11 cellular contexts compared by ENCODE assay signal in genomic region chr1:39508857-39509305, GRCh38. TPM values are rescaled to one million over a fixed set of nuclear protein-coding genes. Genes with fewer than 3 reads are reported as not detected.
DNase-seq lines count a peak whose midpoint lies in the region; ATAC-seq, FAIRE-seq and TF ChIP-seq lines count a peak whose summit lies in the region.
"Had no signal": no experiment of that assay in that cellular context is flagged by ENCODE, and none has a peak within 500 bp of the region (broad histone marks: within the 10 kb centered on the region; RNA-seq: fewer than 3 reads in every experiment).

No MANE protein-coding gene starts in this region.

- H3K79me2 ChIP-seq in PC-3 (ENCODE audit: low read length), result no peaks in the 10 kb centered on the region

- H3K4me3 ChIP-seq in PC-3 (ENCODE audit: low read length) (no peak overlapping the region), lung (no peak overlapping the region), small intestine (ENCODE audit: low read depth in 1 of 2, low read length in 2 of 2) (no peak overlapping the region), Peyer's patch (no peak overlapping the region)
- H3K4me3 ChIP-seq: colonic mucosa had no signal

- intact Hi-C loops in PC-3 (cut with micrococcal nuclease), result no loop called here

- no peaks in the 10 kb centered on the region for H3K9me2 ChIP-seq in PC-3 (replicated peaks; ENCODE audit: low read length)

- CTCF ChIA-PET in PC-3 (lab: Charles Lee), result no interaction called here

- no peaks in the 10 kb centered on the region for H3K27me3 ChIP-seq in PC-3 (ENCODE audit: low read length)
- no peaks in the 10 kb centered on the region for H3K27me3 ChIP-seq in lung (ENCODE audit: control insufficient read depth, insufficient read depth)
- no peaks in the 10 kb centered on the region for H3K27me3 ChIP-seq in small intestine (ENCODE audit: control insufficient read depth in 2 of 2, insufficient read depth in 2 of 2, low read length in 2 of 2)
- no peaks in the 10 kb centered on the region for H3K27me3 ChIP-seq in Peyer's patch
- H3K27me3 ChIP-seq: colonic mucosa had no signal

- H2AFZ ChIP-seq in PC-3 (ENCODE audit: low read length), result no peak overlapping the region

- H3K27ac ChIP-seq in PC-3 (ENCODE audit: low read length) (no peak overlapping the region), lung (ENCODE audit: low read depth in 1 of 2, low read length in 1 of 2) (no peak overlapping the region), small intestine (ENCODE audit: low read depth in 1 of 2, low read length in 1 of 2) (peak overlapping the region in 1 of 2 donors; percentile 33), Peyer's patch (peak overlapping the region in 1 of 4 donors; percentile 49)
- H3K27ac ChIP-seq: colonic mucosa had no signal

- no peaks in the 10 kb centered on the region for H4K20me1 ChIP-seq in PC-3 (ENCODE audit: low read length)

- H3F3A ChIP-seq in PC-3 (ENCODE audit: low read length, unreplicated experiment), result no peaks in the 10 kb centered on the region

- 61 to 76% methylated on average over 11 of the region's 11 CpGs for WGBS in lung, 2 donors
- 76 to 85% (median 78%) methylated on average over 11 of the region's 11 CpGs for WGBS in small intestine, 3 donors

- no peak overlapping the region for H3K4me2 ChIP-seq in PC-3 (ENCODE audit: low read length)

- H3K4me1 ChIP-seq in PC-3 (ENCODE audit: insufficient read depth, low read length), result no peaks in the 10 kb centered on the region
- peaks cover 0 to 1% of the 10 kb centered on the region in 2 donors for H3K4me1 ChIP-seq in lung (ENCODE audit: control insufficient read depth in 2 of 2, insufficient read depth in 2 of 2, low read length in 2 of 2)
- no peaks in the 10 kb centered on the region for H3K4me1 ChIP-seq in small intestine (ENCODE audit: control insufficient read depth in 2 of 2, insufficient read depth in 1 of 2, low read depth in 1 of 2, low read length in 1 of 2)
- no peaks in the 10 kb centered on the region for H3K4me1 ChIP-seq in Peyer's patch
- H3K4me1 ChIP-seq: colonic mucosa had no signal

- POLR2A ChIA-PET in PC-3 (lab: Charles Lee; ENCODE audit: unreplicated experiment), result no interaction called here

- no peak for TF ChIP-seq POLR2A in Peyer's patch (IDR thresholded peaks at IDR 0.05)

- no peaks in the 10 kb centered on the region for H3K36me3 ChIP-seq in PC-3 (ENCODE audit: low read depth, low read length)
- H3K36me3 ChIP-seq in lung (ENCODE audit: control insufficient read depth in 2 of 2, insufficient read depth in 2 of 2, low read length in 2 of 2), result no peaks in the 10 kb centered on the region
- no peaks in the 10 kb centered on the region for H3K36me3 ChIP-seq in small intestine (ENCODE audit: control insufficient read depth in 2 of 2, insufficient read depth in 2 of 2, low read length in 2 of 2)
- no peaks in the 10 kb centered on the region for H3K36me3 ChIP-seq in Peyer's patch
- H3K36me3 ChIP-seq: colonic mucosa had no signal

- H3K9me3 ChIP-seq in PC-3 (ENCODE audit: low read length), result no peaks in the 10 kb centered on the region
- H3K9me3 ChIP-seq in lung (ENCODE audit: control insufficient read depth in 2 of 2, insufficient read depth in 1 of 2, low read length in 1 of 2), result no peaks in the 10 kb centered on the region
- H3K9me3 ChIP-seq in small intestine (ENCODE audit: control insufficient read depth, low read depth), result no peaks in the 10 kb centered on the region
- H3K9me3 ChIP-seq in Peyer's patch, result no peaks in the 10 kb centered on the region
- H3K9me3 ChIP-seq: colonic mucosa had no signal

- FAIRE-seq in small intestine (lab: Jason Lieb, UNC), result no peak
- FAIRE-seq: HTR-8/SVneo had no signal

- no TSS peak for BruUV-seq in PC-3 (replicated peaks; lab: Mats Ljungman, UMichigan)

- peak; percentile 57 for DNase-seq in ELF-1 (ENCODE audit: low read depth, low spot score)
- DNase-seq in PC-3, result no peak
- DNase-seq in lung (ENCODE audit: low spot score), result no peak
- no peak for DNase-seq in small intestine
- no peak for DNase-seq in Peyer's patch
- no peak for DNase-seq in activated CD4-positive, alpha-beta T cell treated with anti-CD3 and anti-CD28 coated beads for 4 hours
- DNase-seq in NCI-H1694 (lab: John Stamatoyannopoulos, UW), result no peak
- DNase-seq: SW 1271 had no signal

- ATAC-seq in GM21825 (IDR thresholded peaks at IDR 0.05; ENCODE audit: unreplicated experiment) (peak; percentile 11), PC-3 (0 out of 2 replicates have a peak, but pooled peaks have one; percentile 23), lung (ENCODE audit: insufficient read depth, low FRiP score) (peak; percentile 21)

- no peak for TF ChIP-seq CTCF in PC-3 (conservative IDR thresholded peaks at IDR 0.05; ENCODE audit: low read depth, low read length)
- no peak for TF ChIP-seq CTCF in lung (IDR thresholded peaks at IDR 0.05; ENCODE audit: control extremely low read depth, extremely low read depth)
- TF ChIP-seq CTCF in Peyer's patch (IDR thresholded peaks at IDR 0.05), result no peak

- no peak overlapping the region for H3K9ac ChIP-seq in PC-3 (ENCODE audit: low read length)

RNA-seq across cellular contexts. Expression of gene BMP8A, which starts 17.4 kb away (rescaled TPM):
- 0.11 TPM in 1 of 2 replicates, not detected in the other for total RNA-seq in PC-3 (2014; rRNA removed)
- under 1 TPM; 0.55 to 0.68 TPM for total RNA-seq in lung
- polyA plus RNA-seq in lung, result under 1 TPM in 1 of 2 donors, not detected in 1; 0.30 TPM
- polyA plus RNA-seq in small intestine, result under 1 TPM in 2 of 3 donors, not detected in 1; 0.37 to 0.45 TPM
- 10 to 100 TPM in 1 of 4 donors, 1 to 10 TPM in 2, not detected in 1; 1.2 to 18.0 (median 3.6) TPM for total RNA-seq in Peyer's patch
